ENCODE assay signal across 7 cellular contexts in genomic region chr6:57371779-57372178, GRCh38. TPM values are rescaled to one million over a fixed set of nuclear protein-coding genes. Genes with fewer than 3 reads are reported as not detected.
DNase-seq lines count a peak whose midpoint lies in the region; ATAC-seq, FAIRE-seq and TF ChIP-seq lines count a peak whose summit lies in the region.
"Not testable (repeated sequence)": the region's sequence is repeated elsewhere in the genome, so short reads cannot be mapped to it uniquely, and the experiment has no call there.

No MANE protein-coding gene starts in this region.

- H4K20me1 ChIP-seq in HepG2 (ENCODE audit: insufficient read depth, low read length): not testable (repeated sequence)

- in situ Hi-C loops in HepG2 (cut with HindIII; ENCODE audit: extremely low pct_ligation_motif_present, low pct_unique_long_range_greater_than_20kb): not testable (repeated sequence)

- not testable (repeated sequence) for H3K9me3 ChIP-seq in HepG2 (ENCODE audit: low read length)

- CTCF ChIA-PET in HepG2 (lab: Yijun Ruan, JAX; ENCODE audit: low intra/inter-chr PET ratio, low total read pairs): not testable (repeated sequence)

- 21% methylated on average over 1 of the region's 1 CpG for WGBS in HepG2 (ENCODE audit: low lambda C conversion rate)

- not testable (repeated sequence) for TF ChIP-seq RAD21 in HepG2 (CRISPR knock-in tag; IDR thresholded peaks at IDR 0.05)

- H3K79me2 ChIP-seq in HepG2 (ENCODE audit: insufficient read depth, low read length): not testable (repeated sequence)

- H2AFZ ChIP-seq in HepG2 (ENCODE audit: low read length): not testable (repeated sequence)

- peak; percentile 6 for FAIRE-seq in D721Med (lab: Jason Lieb, UNC)
- peak; percentile 58 for FAIRE-seq in H54 (lab: Jason Lieb, UNC)
- peak; percentile 42 for FAIRE-seq in HTR-8/SVneo (lab: Jason Lieb, UNC)
- not testable (repeated sequence) for FAIRE-seq in HepG2 (lab: Jason Lieb, UNC)

- BruUV-seq in HepG2 (replicated peaks; lab: Mats Ljungman, UMichigan): not testable (repeated sequence)

- POLR2A ChIA-PET in HepG2 (lab: Yijun Ruan, JAX): not testable (repeated sequence)

- DNase-seq in D721Med (ENCODE audit: insufficient read length, low spot score); H54 (ENCODE audit: insufficient read length, low spot score); HTR-8/SVneo (ENCODE audit: insufficient read length, low spot score): not testable (repeated sequence)
- peak; percentile 13 for DNase-seq in LNCaP clone FGC (ENCODE audit: low read depth)
- DNase-seq in fibroblast of villous mesenchyme (ENCODE audit: low read depth): peak; percentile 33
- DNase-seq in HepG2 (ENCODE audit: low spot score): peak; percentile 12

- TF ChIP-seq CTCF in 22Rv1 (IDR thresholded peaks at IDR 0.05); D721Med (IDR thresholded peaks at IDR 0.05; ENCODE audit: insufficient read depth, missing control alignments); LNCaP clone FGC (IDR thresholded peaks at IDR 0.05; ENCODE audit: control insufficient read depth, extremely low read depth, insufficient read depth); fibroblast of villous mesenchyme (IDR thresholded peaks at IDR 0.05; ENCODE audit: insufficient read depth, low read depth, low read length); HepG2 (CRISPR knock-in tag; IDR thresholded peaks at IDR 0.05): not testable (repeated sequence)

- peak; percentile 54; the same call in 2 of the 3 replicates for ATAC-seq in HepG2

- H3K4me2 ChIP-seq in HepG2 (ENCODE audit: low read depth, low read length): not testable (repeated sequence)

- H3K27ac ChIP-seq in 22Rv1: peak overlapping the region; percentile 32
- H3K27ac ChIP-seq in HepG2 (ENCODE audit: extremely low read length, insufficient read depth, low read length): not testable (repeated sequence)

- TF ChIP-seq EP300 in HepG2 (IDR thresholded peaks at IDR 0.05; ENCODE audit: low read depth in 2 of 2, low read length in 2 of 2); HepG2 (CRISPR knock-in tag; IDR thresholded peaks at IDR 0.05; ENCODE audit: borderline replicate concordance): not testable (repeated sequence)

- not testable (repeated sequence) for H3K36me3 ChIP-seq in HepG2 (replicated peaks in 1 of 2; ENCODE audit: control insufficient read depth in 1 of 2, insufficient read depth in 2 of 2, low read length in 2 of 2)

- peaks cover 29% of the 10 kb centered on the region for H3K4me1 ChIP-seq in HepG2 (ENCODE audit: insufficient read depth, low read length)

- H3K27me3 ChIP-seq in HepG2 (ENCODE audit: control insufficient read depth in 1 of 2, insufficient read depth in 2 of 2, low read length in 2 of 2): not testable (repeated sequence)

- not testable (repeated sequence) for H3K4me3 ChIP-seq in LNCaP clone FGC (ENCODE audit: low read depth, low read length); fibroblast of villous mesenchyme (ENCODE audit: low read depth, low read length); HepG2 (replicated peaks in 1 of 3; ENCODE audit: insufficient read depth in 1 of 3, low read depth in 2 of 3, low read length in 3 of 3)

- TF ChIP-seq POLR2A in H54 (IDR thresholded peaks at IDR 0.05; ENCODE audit: low read depth, low read length); HepG2 (IDR thresholded peaks at IDR 0.05; ENCODE audit: insufficient read depth in 1 of 2, low read depth in 2 of 2, low read length in 2 of 2): not testable (repeated sequence)

- intact Hi-C loops in HepG2 (cut with micrococcal nuclease; ENCODE audit: unreplicated experiment): not testable (repeated sequence)

- not testable (repeated sequence) for H3K9ac ChIP-seq in HepG2 (ENCODE audit: insufficient read depth, low read depth, low read length)

TF ChIP-seq in HepG2, 621 proteins besides CTCF, POLR2A, EP300 and RAD21:
- TF ChIP-seq NCOA2 (CRISPR knock-in tag; IDR thresholded peaks at IDR 0.05) (0 out of 2 replicates have a peak, but pooled peaks have one; percentile 31), FOXP1 (CRISPR knock-in tag; IDR thresholded peaks at IDR 0.05) (peak; percentile 40; the same call in 1 of the 2 replicates), FOXA1 (IDR thresholded peaks at IDR 0.05) (peak; percentile 89), FOXA1 (CRISPR knock-in tag; IDR thresholded peaks at IDR 0.05) (0 out of 2 replicates have a peak, but pooled peaks have one; percentile 26), TBX3 (IDR thresholded peaks at IDR 0.05; ENCODE audit: borderline replicate concordance) (peak; percentile 89), ARID5B (CRISPR knock-in tag; IDR thresholded peaks at IDR 0.05) (0 out of 2 replicates have a peak, but pooled peaks have one; percentile 14), FOXA3 (CRISPR knock-in tag; IDR thresholded peaks at IDR 0.05) (peak; percentile 37; the same call in 1 of the 2 replicates)
- not testable (repeated sequence) for TF ChIP-seq FOXP1 (IDR thresholded peaks at IDR 0.05)

RNA-seq across cellular contexts. Expression of gene PRIM2, which starts 54.3 kb away (rescaled TPM):
- 33.8 and 51.0 TPM in 2 replicates for total RNA-seq in fibroblast of villous mesenchyme
- total RNA-seq in HepG2 (2016; rRNA removed; fragmentation: Illumina TruSeq; extraction: Trizol): 52.7 and 70.0 TPM in 2 replicates
- total RNA-seq in HepG2 (2016; cell fraction: cytosol; rRNA removed; fragmentation: Illumina TruSeq; extraction: Trizol; ENCODE audit: low read depth): 21.1 and 24.9 TPM in 2 replicates
- 53.8 and 69.9 TPM in 2 replicates for total RNA-seq in HepG2 (2016; cell fraction: insoluble cytoplasmic fraction; rRNA removed; fragmentation: Illumina TruSeq; extraction: Trizol)
- total RNA-seq in HepG2 (2016; cell fraction: membrane; rRNA removed; fragmentation: Illumina TruSeq; extraction: Trizol): 21.4 and 27.4 TPM in 2 replicates
- 63.1 and 70.3 TPM in 2 replicates for total RNA-seq in HepG2 (2016; cell fraction: nucleus; rRNA removed; fragmentation: Illumina TruSeq; extraction: Trizol)
- polyA plus RNA-seq in HepG2 (2011; rRNA removed): 4.9 and 8.0 TPM in 2 replicates
- 4.5 and 5.6 TPM in 2 replicates for polyA plus RNA-seq in HepG2 (2011; cell fraction: cytosol; rRNA removed)
- polyA plus RNA-seq in HepG2 (2011; cell fraction: nucleus; rRNA removed): 2.9 and 4.4 TPM in 2 replicates
- 6.9 and 12.3 TPM in 2 replicates for polyA plus RNA-seq in HepG2 (2012)
- 3.8 and 4.0 TPM in 2 replicates for polyA plus RNA-seq in HepG2 (2016; cell fraction: cytosol; fragmentation: Illumina TruSeq; extraction: Trizol; ENCODE audit: low read depth)
- polyA plus RNA-seq in HepG2 (2016; cell fraction: insoluble cytoplasmic fraction; fragmentation: Illumina TruSeq; extraction: Trizol; ENCODE audit: low read depth): 39.7 and 42.9 TPM in 2 replicates
- 5.8 and 6.9 TPM in 2 replicates for polyA plus RNA-seq in HepG2 (2016; cell fraction: membrane; fragmentation: Illumina TruSeq; extraction: Trizol; ENCODE audit: low read depth)
- polyA plus RNA-seq in HepG2 (2016; cell fraction: nucleus; fragmentation: Illumina TruSeq; extraction: Trizol; ENCODE audit: insufficient read depth, low read depth): 15.2 and 17.9 TPM in 2 replicates
- 14.8 and 39.2 TPM in 2 replicates for polyA minus RNA-seq in HepG2 (2011; rRNA and poly(A)+ RNA removed; ENCODE audit: low replicate concordance)
- 8.8 and 11.7 TPM in 2 replicates for polyA minus RNA-seq in HepG2 (2011; cell fraction: cytosol; rRNA and poly(A)+ RNA removed)
- 54.1 and 58.5 TPM in 2 replicates for polyA minus RNA-seq in HepG2 (2011; cell fraction: nucleus; rRNA and poly(A)+ RNA removed)
